ENCODE assay signal across 18 cellular contexts in genomic region chr11:35152575-35152974, GRCh38. TPM values are rescaled to one million over a fixed set of nuclear protein-coding genes. Genes with fewer than 3 reads are reported as not detected.
DNase-seq lines count a peak whose midpoint lies in the region; ATAC-seq and TF ChIP-seq lines count a peak whose summit lies in the region.
"Had no signal": no experiment of that assay in that cellular context is flagged by ENCODE, and none has a peak within 500 bp of the region (broad histone marks: within the 10 kb centered on the region; RNA-seq: fewer than 3 reads in every experiment).

No MANE protein-coding gene starts in this region.

- peaks cover 78 to 84% of the 10 kb centered on the region in 2 donors for H3K4me1 Mint-ChIP-seq in natural killer cell treated with Interleukin-12 subunit alpha and Interleukin-12 subunit beta and Interleukin-15 and Interleukin-18, amount 100 ng/mL, for 72 hours (ENCODE audit: low read depth in 2 of 2)
- H3K4me1 Mint-ChIP-seq in natural killer cell, result peaks cover 77 to 91% of the 10 kb centered on the region in 2 donors
- peaks cover 99 to 100% (median 100%) of the 10 kb centered on the region in 3 donors for H3K4me1 Mint-ChIP-seq in T-cell

- DNase-seq in natural killer cell treated with Interleukin-12 subunit alpha and Interleukin-12 subunit beta and Interleukin-15 and Interleukin-18, amount 100 ng/mL, for 72 hours (ENCODE audit: low spot score), result no peak
- no peak for DNase-seq in natural killer cell
- no peak for DNase-seq in T-cell
- DNase-seq in epithelial cell of prostate (ENCODE audit: low read depth, low spot score), result no peak
- DNase-seq in uterus, result no peak
- no peak for DNase-seq in effector CD8-positive, alpha-beta T cell (lab: John Stamatoyannopoulos, UW)
- no peak for DNase-seq in colonic mucosa
- DNase-seq in KBM-7, result no peak
- DNase-seq: foreskin keratinocyte; NCI-H187 treated with DMSO at 0.1 percent for 48 hours; NCI-H510A; posterior cingulate gyrus; SHP77 treated with DMSO at 0.1 percent for 48 hours; stimulated activated CD4-positive, alpha-beta T cell treated with anti-CD3 and anti-CD28 coated beads, Interleukin-4, amount 100 ng/mL, for 1 hour had no signal

- H3K36me3 ChIP-seq in uterus (no peaks in the 10 kb centered on the region), colonic mucosa (no peaks in the 10 kb centered on the region)

- no peak for TF ChIP-seq POLR2A in uterus (IDR thresholded peaks at IDR 0.05)

- no peak for ATAC-seq in natural killer cell treated with Interleukin-12 subunit alpha and Interleukin-12 subunit beta and Interleukin-15 and Interleukin-18, amount 100 ng/mL, for 72 hours
- ATAC-seq in natural killer cell, result no peak
- no peak for ATAC-seq in T-cell (replicated peaks in 1 of 4)
- ATAC-seq: foreskin keratinocyte, left lobe of liver had no signal

- H3K9me3 ChIP-seq in uterus, result no peaks in the 10 kb centered on the region
- H3K9me3 ChIP-seq in colonic mucosa, result no peaks in the 10 kb centered on the region

- no peak for TF ChIP-seq CTCF in natural killer cell (IDR thresholded peaks at IDR 0.05)
- TF ChIP-seq CTCF in uterus (IDR thresholded peaks at IDR 0.05), result no peak
- TF ChIP-seq CTCF in colonic mucosa (IDR thresholded peaks at IDR 0.05), result no peak

- POLR2A ChIA-PET in T-cell (lab: Charles Lee), result interaction anchor here (0.7 to 8.1 kb wide), 2 partner anchors 10 to 11 kb away, joined by 4 to 165 read pairs; no protein-coding TSS in a partner anchor

- peaks cover 59% of the 10 kb centered on the region for H3K36me3 Mint-ChIP-seq in natural killer cell treated with Interleukin-12 subunit alpha and Interleukin-12 subunit beta and Interleukin-15 and Interleukin-18, amount 100 ng/mL, for 72 hours
- H3K36me3 Mint-ChIP-seq in natural killer cell (no peaks in the 10 kb centered on the region), T-cell (peaks cover 85% of the 10 kb centered on the region)

- H3K4me3 Mint-ChIP-seq in natural killer cell treated with Interleukin-12 subunit alpha and Interleukin-12 subunit beta and Interleukin-15 and Interleukin-18, amount 100 ng/mL, for 72 hours, result peak overlapping the region; percentile 24
- H3K4me3 Mint-ChIP-seq in natural killer cell, result no peak overlapping the region
- H3K4me3 Mint-ChIP-seq in T-cell, result peak overlapping the region; percentile 22 to 91 (median 40)
- H3K4me3 Mint-ChIP-seq: T-helper 2 cell treated with Interferon-gamma antibody and Interleukin-4, amounts not matched to agents 5 μg/mL and 100 μg/mL, for 36 hours had no signal

- H3K27me3 ChIP-seq in uterus, result no peaks in the 10 kb centered on the region
- H3K27me3 ChIP-seq in colonic mucosa, result no peaks in the 10 kb centered on the region
- H3K27me3 ChIP-seq: foreskin keratinocyte had no signal

- peak overlapping the region; percentile 19 for H3K27ac ChIP-seq in epithelial cell of prostate
- H3K27ac ChIP-seq in uterus, result peak overlapping the region; percentile 28 to 30
- H3K27ac ChIP-seq in colonic mucosa, result no peak overlapping the region
- H3K27ac ChIP-seq: foreskin keratinocyte had no signal

- H3K9ac ChIP-seq in colonic mucosa (ENCODE audit: low read depth in 2 of 2, low read length in 2 of 2), result no peak overlapping the region

- in situ Hi-C loops in KBM-7 (cut with MboI; ENCODE audit: low pct_unique_long_range_greater_than_20kb, low sequenced_read_pairs), result no loop called here

- peak overlapping the region; percentile 22 to 97 for H3K27ac Mint-ChIP-seq in natural killer cell treated with Interleukin-12 subunit alpha and Interleukin-12 subunit beta and Interleukin-15 and Interleukin-18, amount 100 ng/mL, for 72 hours
- H3K27ac Mint-ChIP-seq in natural killer cell (peak overlapping the region in 1 of 2 donors; percentile 10), T-cell (peak overlapping the region; percentile 88 to 89)
- H3K27ac Mint-ChIP-seq: T-helper 2 cell treated with Interferon-gamma antibody and Interleukin-4, amounts not matched to agents 5 μg/mL and 100 μg/mL, for 36 hours had no signal

- CTCF ChIA-PET in T-cell (lab: Charles Lee), result interaction anchor here (0.6 to 2.5 kb wide), 4 partner anchors 9 to 46 kb away, joined by 3 to 11 read pairs (median 4); no protein-coding TSS in a partner anchor

- H3K4me3 ChIP-seq in uterus, result no peak overlapping the region
- H3K4me3 ChIP-seq in colonic mucosa, result no peak overlapping the region
- H3K4me3 ChIP-seq: GM12878, skin epidermis had no signal

- peaks cover 7% of the 10 kb centered on the region for H3K9me3 Mint-ChIP-seq in natural killer cell treated with Interleukin-12 subunit alpha and Interleukin-12 subunit beta and Interleukin-15 and Interleukin-18, amount 100 ng/mL, for 72 hours
- H3K9me3 Mint-ChIP-seq in natural killer cell (no peaks in the 10 kb centered on the region), T-cell (no peaks in the 10 kb centered on the region)

- intact Hi-C loops in natural killer cell (cut with micrococcal nuclease), result no loop called here
- intact Hi-C loops in uterus (cut with DNase I; ENCODE audit: low total_unique reads), result no loop called here
- intact Hi-C loops in colonic mucosa (cut with DNase I), result no loop called here

- H3K4me1 ChIP-seq in uterus, result peaks cover 0 to 14% of the 10 kb centered on the region in 2 donors
- no peaks in the 10 kb centered on the region for H3K4me1 ChIP-seq in colonic mucosa

- H3K27me3 Mint-ChIP-seq in natural killer cell treated with Interleukin-12 subunit alpha and Interleukin-12 subunit beta and Interleukin-15 and Interleukin-18, amount 100 ng/mL, for 72 hours, result no peaks in the 10 kb centered on the region
- H3K27me3 Mint-ChIP-seq in natural killer cell (ENCODE audit: low read depth in 2 of 2), result no peaks in the 10 kb centered on the region
- H3K27me3 Mint-ChIP-seq in T-cell, result no peaks in the 10 kb centered on the region

RNA-seq across cellular contexts. Expression of gene CD44, which starts 13.6 kb away (rescaled TPM):
- 100 to 1,000 TPM; 698 to 736 TPM for total RNA-seq in natural killer cell treated with Interleukin-12 subunit alpha and Interleukin-12 subunit beta and Interleukin-15 and Interleukin-18, amount 100 ng/mL, for 72 hours
- total RNA-seq in natural killer cell, result 100 to 1,000 TPM; 354 to 638 (median 490) TPM
- total RNA-seq in T-cell, result 1,000 to 10,000 TPM in 1 of 5 donors, 100 to 1,000 TPM in 4; 732 to 1,108 (median 781) TPM
- 100 to 1,000 TPM; 135 to 636 (median 397) TPM for total RNA-seq in uterus
- 100 to 1,000 TPM; 152 to 171 TPM for total RNA-seq in colonic mucosa
